9 cellular contexts compared by ENCODE assay signal in genomic region chr19:35155441-35155840, GRCh38. TPM values are rescaled to one million over a fixed set of nuclear protein-coding genes. Genes with fewer than 3 reads are reported as not detected.
A peak's percentile ranks its signal among the peaks of the same experiment; 100 is the strongest.
DNase-seq lines count a peak whose midpoint lies in the region; ATAC-seq and TF ChIP-seq lines count a peak whose summit lies in the region.
"Had no signal": no experiment of that assay in that cellular context is flagged by ENCODE, and none has a peak within 500 bp of the region (broad histone marks: within the 10 kb centered on the region; RNA-seq: fewer than 3 reads in every experiment).

No MANE protein-coding gene starts in this region.

- H3K4me1 ChIP-seq in CD4-positive, alpha-beta memory T cell (ENCODE audit: insufficient read depth, low read length) = peaks cover 56% of the 10 kb centered on the region
- H3K4me1 ChIP-seq in Loucy (ENCODE audit: insufficient read depth, low read length, poor library complexity, severe bottlenecking) (peaks cover 31% of the 10 kb centered on the region), upper lobe of left lung (peaks cover 24 to 39% (median 33%) of the 10 kb centered on the region in 4 donors)

- peaks cover 40% of the 10 kb centered on the region for H3K79me2 ChIP-seq in Loucy (ENCODE audit: insufficient read depth, low read length)

- H3K4me3 ChIP-seq in CD4-positive, alpha-beta memory T cell (ENCODE audit: low read length in 2 of 2) = peak overlapping the region; percentile 91 to 95
- H3K4me3 ChIP-seq in Loucy (ENCODE audit: low read length, poor library complexity, severe bottlenecking) = peak overlapping the region; percentile 87
- H3K4me3 ChIP-seq in astrocyte of the spinal cord (ENCODE audit: low read depth, low read length) = peak overlapping the region; percentile 78
- peak overlapping the region; percentile 71 to 81 (median 74) for H3K4me3 ChIP-seq in upper lobe of left lung

- TF ChIP-seq EP300 in upper lobe of left lung (IDR thresholded peaks at IDR 0.05) = no peak

- no peaks in the 10 kb centered on the region for H3K27me3 Mint-ChIP-seq in CD4-positive, alpha-beta memory T cell
- peaks cover 33% of the 10 kb centered on the region for H3K27me3 Mint-ChIP-seq in mesothelial cell of epicardium (ENCODE audit: low read depth)

- H3K9ac ChIP-seq in Loucy (ENCODE audit: low read depth, low read length, poor library complexity, severe bottlenecking) = peak overlapping the region; percentile 91

- no peaks in the 10 kb centered on the region for H3K9me3 ChIP-seq in CD4-positive, alpha-beta memory T cell (ENCODE audit: control insufficient read depth in 1 of 2, low read length in 2 of 2)
- H3K9me3 ChIP-seq in Loucy (ENCODE audit: insufficient read depth, low read depth, low read length) (no peaks in the 10 kb centered on the region), upper lobe of left lung (no peaks in the 10 kb centered on the region)

- H3K27me3 ChIP-seq in CD4-positive, alpha-beta memory T cell (ENCODE audit: insufficient read depth, low read length) = no peaks in the 10 kb centered on the region
- no peaks in the 10 kb centered on the region for H3K27me3 ChIP-seq in Loucy (ENCODE audit: insufficient read depth, low read length, poor library complexity, severe bottlenecking)
- no peaks in the 10 kb centered on the region for H3K27me3 ChIP-seq in upper lobe of left lung

- H3K4me1 Mint-ChIP-seq in CD4-positive, alpha-beta memory T cell = peaks cover 35 to 70% (median 45%) of the 10 kb centered on the region in 4 donors
- H3K4me1 Mint-ChIP-seq in mesothelial cell of epicardium = peaks cover 26% of the 10 kb centered on the region

- ATAC-seq in upper lobe of left lung (ENCODE audit: low FRiP score in 2 of 2) (peak; percentile 1 to 25), HG02571 (IDR thresholded peaks at IDR 0.05; ENCODE audit: unreplicated experiment) (no peak)

- H3K4me3 Mint-ChIP-seq in CD4-positive, alpha-beta memory T cell = peak overlapping the region; percentile 98 to 100 (median 99)
- H3K4me3 Mint-ChIP-seq in mesothelial cell of epicardium = peak overlapping the region; percentile 82

- no peaks in the 10 kb centered on the region for H3K9me2 ChIP-seq in Loucy (replicated peaks; ENCODE audit: low read depth, low read length)

- WGBS in upper lobe of left lung, 2 donors = 17 to 47% methylated on average over 6 to 13 of the region's 17 CpGs

- peak overlapping the region; percentile 98 to 99 (median 99) for H3K27ac Mint-ChIP-seq in CD4-positive, alpha-beta memory T cell
- H3K27ac Mint-ChIP-seq in mesothelial cell of epicardium = no peak overlapping the region

- peak overlapping the region; percentile 90 for H2AFZ ChIP-seq in Loucy (ENCODE audit: low read length)

- intact Hi-C loops in CD4-positive, alpha-beta memory T cell (cut with micrococcal nuclease) = no loop called here

- CTCF ChIA-PET in CD4-positive, alpha-beta memory T cell (lab: Charles Lee; ENCODE audit: partially characterized antibody) = interaction anchor here (2.5 to 2.8 kb wide), 2 partner anchors 14 to 80 kb away, joined by 8 to 18 read pairs; partner anchors contain the start of gene FXYD7

- H3K36me3 Mint-ChIP-seq in CD4-positive, alpha-beta memory T cell = peaks cover 40 to 53% of the 10 kb centered on the region in 2 donors
- H3K36me3 Mint-ChIP-seq in mesothelial cell of epicardium = peaks cover 3% of the 10 kb centered on the region

- no peak for TF ChIP-seq POLR2A in upper lobe of left lung (IDR thresholded peaks at IDR 0.05)

- TF ChIP-seq CTCF in Loucy (conservative IDR thresholded peaks at IDR 0.05; ENCODE audit: low read length) (no peak), astrocyte of the spinal cord (IDR thresholded peaks at IDR 0.05; ENCODE audit: low read depth, low read length) (no peak), mesothelial cell of epicardium (IDR thresholded peaks at IDR 0.05; ENCODE audit: unreplicated experiment) (no peak), upper lobe of left lung (IDR thresholded peaks at IDR 0.05) (no peak)

- POLR2A ChIA-PET in CD4-positive, alpha-beta memory T cell (lab: Charles Lee; ENCODE audit: partially characterized antibody) = interaction anchor here (0.8 to 10.5 kb wide), 8 partner anchors 12 to 308 kb away, joined by 3 to 140 read pairs (median 24); partner anchors contain the start of genes FXYD7 and USF2

- H3K4me2 ChIP-seq in Loucy (ENCODE audit: low read depth, low read length, poor library complexity, severe bottlenecking) = peak overlapping the region; percentile 100

- H3K36me3 ChIP-seq in CD4-positive, alpha-beta memory T cell (ENCODE audit: insufficient read depth, low read length) = peaks cover 38% of the 10 kb centered on the region
- H3K36me3 ChIP-seq in Loucy (ENCODE audit: insufficient read depth, low read length) = peaks cover 31% of the 10 kb centered on the region; the same call in 1 of the 2 replicates
- peaks cover 10 to 39% (median 23%) of the 10 kb centered on the region in 4 donors for H3K36me3 ChIP-seq in upper lobe of left lung

- peak overlapping the region; percentile 91 for H3K27ac ChIP-seq in CD4-positive, alpha-beta memory T cell (ENCODE audit: low read depth, low read length)
- peak overlapping the region; percentile 75 to 96 (median 86) for H3K27ac ChIP-seq in upper lobe of left lung

- no peaks in the 10 kb centered on the region for H3F3A ChIP-seq in Loucy (ENCODE audit: low read depth)

- in situ Hi-C loops in astrocyte of the spinal cord (cut with HindIII; ENCODE audit: low sequenced_read_pairs) = no loop called here

- no peak for DNase-seq in CD4-positive, alpha-beta memory T cell
- DNase-seq in astrocyte of the spinal cord (ENCODE audit: low read depth, low spot score) (no peak), mesothelial cell of epicardium (ENCODE audit: low spot score in 2 of 2, unreplicated experiment in 2 of 2) (no peak), upper lobe of left lung (no peak), NCI-H748 (lab: John Stamatoyannopoulos, UW; ENCODE audit: unreplicated experiment) (no peak), NCI-H1092 treated with DMSO at 0.1 percent for 48 hours (lab: John Stamatoyannopoulos, UW) (no peak)

- peaks cover 34% of the 10 kb centered on the region for H4K20me1 ChIP-seq in Loucy (ENCODE audit: insufficient read depth, low read length, poor library complexity, severe bottlenecking)

- no peaks in the 10 kb centered on the region for H3K9me3 Mint-ChIP-seq in CD4-positive, alpha-beta memory T cell
- H3K9me3 Mint-ChIP-seq in mesothelial cell of epicardium = no peaks in the 10 kb centered on the region

RNA-seq across cellular contexts. Expression of gene FXYD5, which starts 0.9 kb away (rescaled TPM):
- total RNA-seq in CD4-positive, alpha-beta memory T cell = 100 to 1,000 TPM; 473 to 484 TPM
- 100 to 1,000 TPM; 452 to 833 TPM for polyA plus RNA-seq in CD4-positive, alpha-beta memory T cell
- total RNA-seq in mesothelial cell of epicardium (23.1 to 27.0 TPM (median 24.7 TPM) in 3 replicates), upper lobe of left lung (100 to 1,000 TPM in 2 of 6 donors, 10 to 100 TPM in 4; 40.4 to 153 (median 91.8) TPM)

RNA-seq across cellular contexts. Expression of gene FXYD7, which starts 12.4 kb away (rescaled TPM):
- 10 to 100 TPM in 1 of 2 experiments, 1 to 10 TPM in 1; 9.6 to 10.1 TPM for total RNA-seq in CD4-positive, alpha-beta memory T cell
- 10 to 100 TPM in 1 of 2 donors, 1 to 10 TPM in 1; 5.5 to 11.1 TPM for polyA plus RNA-seq in CD4-positive, alpha-beta memory T cell
- total RNA-seq in mesothelial cell of epicardium = 0.41 to 1.3 TPM (median 0.69 TPM) in 3 replicates
- total RNA-seq in upper lobe of left lung = under 1 TPM in 1 of 6 donors, not detected in 5; 0.34 TPM
- total RNA-seq: glomerular endothelial cell had no signal

RNA-seq across cellular contexts. Expression of gene FXYD1, which starts 16.8 kb away (rescaled TPM):
- total RNA-seq in CD4-positive, alpha-beta memory T cell = 1 to 10 TPM; 3.6 to 4.4 TPM
- 1 to 10 TPM in 1 of 2 donors, under 1 TPM in 1; 0.58 to 3.2 TPM for polyA plus RNA-seq in CD4-positive, alpha-beta memory T cell
- 2.8 to 4.3 TPM (median 3.6 TPM) in 3 replicates for total RNA-seq in mesothelial cell of epicardium
- 10 to 100 TPM in 4 of 6 donors, 1 to 10 TPM in 2; 3.8 to 64.9 (median 25.2) TPM for total RNA-seq in upper lobe of left lung
- total RNA-seq: glomerular endothelial cell had no signal

RNA-seq across cellular contexts. Expression of gene LGI4, which starts 20.6 kb away (rescaled TPM):
- under 1 TPM; 0.72 to 0.81 TPM for total RNA-seq in CD4-positive, alpha-beta memory T cell
- polyA plus RNA-seq in CD4-positive, alpha-beta memory T cell = not detected
- total RNA-seq in mesothelial cell of epicardium (1.1 to 2.0 TPM (median 1.4 TPM) in 3 replicates), upper lobe of left lung (10 to 100 TPM in 2 of 6 donors, 1 to 10 TPM in 4; 3.3 to 25.3 (median 7.1) TPM)
- total RNA-seq: glomerular endothelial cell had no signal

RNA-seq across cellular contexts. Expression of gene FXYD3, which starts 39.8 kb away (rescaled TPM):
- total RNA-seq in CD4-positive, alpha-beta memory T cell = not detected
- not detected for polyA plus RNA-seq in CD4-positive, alpha-beta memory T cell
- 5.5 to 8.3 TPM (median 6.6 TPM) in 3 replicates for total RNA-seq in mesothelial cell of epicardium
- 100 to 1,000 TPM in 5 of 6 donors, 10 to 100 TPM in 1; 94.3 to 236 (median 195) TPM for total RNA-seq in upper lobe of left lung
- total RNA-seq: glomerular endothelial cell had no signal
